In genomic region chr4:112523764-112524505, GRCh38 we compare ENCODE assay signal across 1 cellular context.
TF ChIP-seq lines count a peak whose summit lies in the region.

No MANE protein-coding gene starts in this region.

TF ChIP-seq in K562, 482 proteins besides CTCF, POLR2A, EP300 and RAD21 (continued from another document and continues in another):
- TF ChIP-seq, protein P1, sequence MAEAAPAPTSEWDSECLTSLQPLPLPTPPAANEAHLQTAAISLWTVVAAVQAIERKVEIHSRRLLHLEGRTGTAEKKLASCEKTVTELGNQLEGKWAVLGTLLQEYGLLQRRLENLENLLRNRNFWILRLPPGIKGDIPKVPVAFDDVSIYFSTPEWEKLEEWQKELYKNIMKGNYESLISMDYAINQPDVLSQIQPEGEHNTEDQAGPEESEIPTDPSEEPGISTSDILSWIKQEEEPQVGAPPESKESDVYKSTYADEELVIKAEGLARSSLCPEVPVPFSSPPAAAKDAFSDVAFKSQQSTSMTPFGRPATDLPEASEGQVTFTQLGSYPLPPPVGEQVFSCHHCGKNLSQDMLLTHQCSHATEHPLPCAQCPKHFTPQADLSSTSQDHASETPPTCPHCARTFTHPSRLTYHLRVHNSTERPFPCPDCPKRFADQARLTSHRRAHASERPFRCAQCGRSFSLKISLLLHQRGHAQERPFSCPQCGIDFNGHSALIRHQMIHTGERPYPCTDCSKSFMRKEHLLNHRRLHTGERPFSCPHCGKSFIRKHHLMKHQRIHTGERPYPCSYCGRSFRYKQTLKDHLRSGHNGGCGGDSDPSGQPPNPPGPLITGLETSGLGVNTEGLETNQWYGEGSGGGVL (CRISPR knock-in tag; IDR thresholded peaks at IDR 0.05) = no peak
- TF ChIP-seq PTRF (tag; IDR thresholded peaks at IDR 0.05) = no peak
- TF ChIP-seq SUPT5H (IDR thresholded peaks at IDR 0.05) = no peak
- no peak for TF ChIP-seq SIX5 (IDR thresholded peaks at IDR 0.05; ENCODE audit: borderline replicate concordance in 1 of 2, insufficient read depth in 1 of 2, low read depth in 1 of 2, low read length in 2 of 2)
- TF ChIP-seq SMARCB1 (IDR thresholded peaks at IDR 0.05; ENCODE audit: insufficient read length, low read depth) = no peak
- 0 out of 2 replicates have a peak, but pooled peaks have one; percentile 57 for TF ChIP-seq GATAD2A (IDR thresholded peaks at IDR 0.05)
- no peak for TF ChIP-seq SMARCA4 (IDR thresholded peaks at IDR 0.05)
- no peak for TF ChIP-seq MCM5 (IDR thresholded peaks at IDR 0.05; ENCODE audit: low read depth)
- no peak for TF ChIP-seq E2F8 (IDR thresholded peaks at IDR 0.05; ENCODE audit: low read depth, partially characterized antibody)
- no peak for TF ChIP-seq VEZF1 (CRISPR knock-in tag; IDR thresholded peaks at IDR 0.05)
- TF ChIP-seq ZNF23 (CRISPR knock-in tag; IDR thresholded peaks at IDR 0.05) = no peak
- TF ChIP-seq, protein P2, sequence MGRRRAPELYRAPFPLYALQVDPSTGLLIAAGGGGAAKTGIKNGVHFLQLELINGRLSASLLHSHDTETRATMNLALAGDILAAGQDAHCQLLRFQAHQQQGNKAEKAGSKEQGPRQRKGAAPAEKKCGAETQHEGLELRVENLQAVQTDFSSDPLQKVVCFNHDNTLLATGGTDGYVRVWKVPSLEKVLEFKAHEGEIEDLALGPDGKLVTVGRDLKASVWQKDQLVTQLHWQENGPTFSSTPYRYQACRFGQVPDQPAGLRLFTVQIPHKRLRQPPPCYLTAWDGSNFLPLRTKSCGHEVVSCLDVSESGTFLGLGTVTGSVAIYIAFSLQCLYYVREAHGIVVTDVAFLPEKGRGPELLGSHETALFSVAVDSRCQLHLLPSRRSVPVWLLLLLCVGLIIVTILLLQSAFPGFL (CRISPR knock-in tag; IDR thresholded peaks at IDR 0.05) = no peak
- no peak for TF ChIP-seq BCLAF1 (IDR thresholded peaks at IDR 0.05; ENCODE audit: borderline replicate concordance in 1 of 2, control insufficient read depth in 1 of 2, low read depth in 2 of 2, low read length in 1 of 2)
- TF ChIP-seq RNF2 (IDR thresholded peaks at IDR 0.05) = no peak
- no peak for TF ChIP-seq BMI1 (IDR thresholded peaks at IDR 0.05; ENCODE audit: low read length)
- peak; percentile 76 for TF ChIP-seq ZBTB7A (IDR thresholded peaks at IDR 0.05; ENCODE audit: borderline replicate concordance, control insufficient read depth, low read depth, low read length)
- TF ChIP-seq MBD1 (CRISPR knock-in tag; IDR thresholded peaks at IDR 0.05) = no peak
- no peak for TF ChIP-seq ZNF239 (CRISPR knock-in tag; IDR thresholded peaks at IDR 0.05)
- TF ChIP-seq NFIX (CRISPR knock-in tag; IDR thresholded peaks at IDR 0.05; ENCODE audit: low read depth) = no peak
- no peak for TF ChIP-seq ZNF232 (CRISPR knock-in tag; IDR thresholded peaks at IDR 0.05)
- peak; percentile 25; the same call in 1 of the 2 replicates for TF ChIP-seq CREM (IDR thresholded peaks at IDR 0.05; ENCODE audit: low read depth)
- TF ChIP-seq FOXK1 (CRISPR knock-in tag; IDR thresholded peaks at IDR 0.05; ENCODE audit: borderline replicate concordance) = no peak
- TF ChIP-seq KDM4B (IDR thresholded peaks at IDR 0.05; ENCODE audit: borderline replicate concordance in 2 of 2, low read depth in 1 of 2) = 0 out of 4 replicates have a peak, but pooled peaks of 1 of the 2 experiments have one; percentile 29
- TF ChIP-seq CTCFL (IDR thresholded peaks at IDR 0.05; ENCODE audit: borderline replicate concordance, insufficient read depth, low read depth, low read length, poor library complexity, severe bottlenecking) = peak; percentile 85
- TF ChIP-seq, protein P3, sequence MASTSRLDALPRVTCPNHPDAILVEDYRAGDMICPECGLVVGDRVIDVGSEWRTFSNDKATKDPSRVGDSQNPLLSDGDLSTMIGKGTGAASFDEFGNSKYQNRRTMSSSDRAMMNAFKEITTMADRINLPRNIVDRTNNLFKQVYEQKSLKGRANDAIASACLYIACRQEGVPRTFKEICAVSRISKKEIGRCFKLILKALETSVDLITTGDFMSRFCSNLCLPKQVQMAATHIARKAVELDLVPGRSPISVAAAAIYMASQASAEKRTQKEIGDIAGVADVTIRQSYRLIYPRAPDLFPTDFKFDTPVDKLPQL (IDR thresholded peaks at IDR 0.05; ENCODE audit: extremely low read depth, insufficient read length) = no peak
- no peak for TF ChIP-seq RFX1 (IDR thresholded peaks at IDR 0.05)
- TF ChIP-seq SRSF7 (optimal IDR thresholded peaks at IDR 0.05; ENCODE audit: low read depth, low read length) = no peak
- TF ChIP-seq, protein P4, sequence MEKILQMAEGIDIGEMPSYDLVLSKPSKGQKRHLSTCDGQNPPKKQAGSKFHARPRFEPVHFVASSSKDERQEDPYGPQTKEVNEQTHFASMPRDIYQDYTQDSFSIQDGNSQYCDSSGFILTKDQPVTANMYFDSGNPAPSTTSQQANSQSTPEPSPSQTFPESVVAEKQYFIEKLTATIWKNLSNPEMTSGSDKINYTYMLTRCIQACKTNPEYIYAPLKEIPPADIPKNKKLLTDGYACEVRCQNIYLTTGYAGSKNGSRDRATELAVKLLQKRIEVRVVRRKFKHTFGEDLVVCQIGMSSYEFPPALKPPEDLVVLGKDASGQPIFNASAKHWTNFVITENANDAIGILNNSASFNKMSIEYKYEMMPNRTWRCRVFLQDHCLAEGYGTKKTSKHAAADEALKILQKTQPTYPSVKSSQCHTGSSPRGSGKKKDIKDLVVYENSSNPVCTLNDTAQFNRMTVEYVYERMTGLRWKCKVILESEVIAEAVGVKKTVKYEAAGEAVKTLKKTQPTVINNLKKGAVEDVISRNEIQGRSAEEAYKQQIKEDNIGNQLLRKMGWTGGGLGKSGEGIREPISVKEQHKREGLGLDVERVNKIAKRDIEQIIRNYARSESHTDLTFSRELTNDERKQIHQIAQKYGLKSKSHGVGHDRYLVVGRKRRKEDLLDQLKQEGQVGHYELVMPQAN (IDR thresholded peaks at IDR 0.05; ENCODE audit: borderline replicate concordance) = no peak
- TF ChIP-seq, protein P5, sequence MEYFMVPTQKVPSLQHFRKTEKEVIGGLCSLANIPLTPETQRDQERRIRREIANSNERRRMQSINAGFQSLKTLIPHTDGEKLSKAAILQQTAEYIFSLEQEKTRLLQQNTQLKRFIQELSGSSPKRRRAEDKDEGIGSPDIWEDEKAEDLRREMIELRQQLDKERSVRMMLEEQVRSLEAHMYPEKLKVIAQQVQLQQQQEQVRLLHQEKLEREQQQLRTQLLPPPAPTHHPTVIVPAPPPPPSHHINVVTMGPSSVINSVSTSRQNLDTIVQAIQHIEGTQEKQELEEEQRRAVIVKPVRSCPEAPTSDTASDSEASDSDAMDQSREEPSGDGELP (CRISPR knock-in tag; IDR thresholded peaks at IDR 0.05; ENCODE audit: borderline replicate concordance) = peak; percentile 41; the same call in 1 of the 2 replicates
- TF ChIP-seq MYC (IDR thresholded peaks at IDR 0.05; ENCODE audit: low read depth, low read length) = no peak
- no peak for TF ChIP-seq MYC (CRISPR knock-in tag; IDR thresholded peaks at IDR 0.05; ENCODE audit: borderline replicate concordance, low read depth)
- TF ChIP-seq, protein P6, sequence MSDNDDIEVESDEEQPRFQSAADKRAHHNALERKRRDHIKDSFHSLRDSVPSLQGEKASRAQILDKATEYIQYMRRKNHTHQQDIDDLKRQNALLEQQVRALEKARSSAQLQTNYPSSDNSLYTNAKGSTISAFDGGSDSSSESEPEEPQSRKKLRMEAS (CRISPR knock-in tag; IDR thresholded peaks at IDR 0.05) = no peak
- TF ChIP-seq HCFC1 (IDR thresholded peaks at IDR 0.05; ENCODE audit: low read depth, low read length) = no peak
- peak in 2 of 3 experiments; percentile 34 to 44 for TF ChIP-seq YY1 (IDR thresholded peaks at IDR 0.05; ENCODE audit: borderline replicate concordance in 1 of 3, control insufficient read depth in 1 of 3, extremely low read depth in 1 of 3, insufficient read depth in 3 of 3, insufficient read length in 1 of 3, insufficient replicate concordance in 2 of 3, low read depth in 1 of 3, low read length in 2 of 3)
- no peak for TF ChIP-seq FOXO4 (CRISPR knock-in tag; IDR thresholded peaks at IDR 0.05)
- no peak for TF ChIP-seq ZNF24 (IDR thresholded peaks at IDR 0.05)
- TF ChIP-seq SMC3 (conservative IDR thresholded peaks at IDR 0.05; ENCODE audit: insufficient read depth, low read depth, low read length) = peak; percentile 76
- TF ChIP-seq ERF (CRISPR knock-in tag; IDR thresholded peaks at IDR 0.05) = no peak
- TF ChIP-seq CSDE1 (IDR thresholded peaks at IDR 0.05) = no peak
- TF ChIP-seq SRSF9 (IDR thresholded peaks at IDR 0.05; ENCODE audit: borderline replicate concordance, low read depth, low read length) = no peak
